In genomic region chr4:119260528-119260927, GRCh38 we compare ENCODE assay signal across 9 cellular contexts.
"Had no signal": no experiment of that assay in that cellular context is flagged by ENCODE, and none has a peak within 500 bp of the region (broad histone marks: within the 10 kb centered on the region; RNA-seq: fewer than 3 reads in every experiment).

No MANE protein-coding gene starts in this region.

- H2AFZ ChIP-seq: GM23248 had no signal

- H3K27ac Mint-ChIP-seq: IgD-negative memory B cell had no signal

- H3K4me3 ChIP-seq: GM23248, HAP-1 had no signal

- H3K4me1 ChIP-seq: HAP-1 had no signal

- H3K9ac ChIP-seq: GM23248 had no signal

- H3K36me3 ChIP-seq: HAP-1 had no signal

- H3K9me3 ChIP-seq: HAP-1 had no signal

- H3K4me3 Mint-ChIP-seq: IgD-negative memory B cell had no signal

- DNase-seq: GM23248, GOT3, H7, KBM-7 had no signal

- ATAC-seq: HCT116, HepG2 had no signal

- H3K9me3 Mint-ChIP-seq: IgD-negative memory B cell had no signal

- H3K27me3 Mint-ChIP-seq: IgD-negative memory B cell had no signal

- H3K27ac ChIP-seq: GM23248, HL-60 had no signal
